Comparison of ENCODE assay signal across 1 cellular context in the genomic region with DNA sequence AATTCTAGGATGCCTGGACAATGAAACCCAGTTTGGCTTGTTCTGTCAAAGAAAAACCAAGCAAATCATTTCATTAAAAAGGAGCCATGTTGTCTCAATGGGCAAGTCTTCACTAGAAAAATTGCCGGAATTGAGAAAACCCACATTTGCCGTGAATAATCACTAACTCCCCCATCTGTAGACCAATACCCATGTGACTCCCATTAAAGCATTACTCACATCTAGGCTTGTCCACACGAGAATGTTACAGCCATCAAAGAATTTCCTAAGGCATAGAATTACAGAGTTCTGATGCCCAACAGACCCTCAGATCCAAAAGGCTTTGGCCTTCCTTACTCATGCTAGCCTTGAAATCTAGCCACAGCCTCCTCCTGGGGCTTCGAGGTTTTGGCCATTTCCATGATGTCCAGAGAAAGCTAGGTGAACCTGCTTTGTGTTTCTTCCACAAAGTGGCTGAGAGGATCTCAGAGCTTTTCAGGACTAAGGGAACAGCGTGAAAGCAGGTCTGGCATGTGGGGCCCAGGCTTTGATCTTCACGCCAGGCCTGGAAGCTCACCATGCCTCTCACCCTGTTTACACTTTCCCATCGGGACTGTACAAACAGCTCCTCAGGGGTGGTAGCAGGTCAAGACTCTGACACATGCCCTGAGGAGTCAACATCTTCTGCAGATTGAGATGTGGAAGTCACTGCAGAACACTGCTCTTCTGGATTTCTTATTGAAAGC.
TF ChIP-seq lines count a peak whose summit lies in the region.

No MANE protein-coding gene starts in this region.

TF ChIP-seq in HepG2, 621 proteins besides CTCF, POLR2A, EP300 and RAD21 (continued from another document):
- TF ChIP-seq ZNF691 (CRISPR knock-in tag; IDR thresholded peaks at IDR 0.05; ENCODE audit: borderline replicate concordance, low read depth) (peak; percentile 24; the same call in 1 of the 2 replicates), RXRB (CRISPR knock-in tag; IDR thresholded peaks at IDR 0.05; ENCODE audit: borderline replicate concordance) (peak; percentile 56; the same call in 1 of the 2 replicates), ARID5B (CRISPR knock-in tag; IDR thresholded peaks at IDR 0.05) (0 out of 2 replicates have a peak, but pooled peaks have one; percentile 23), MZF1 (CRISPR knock-in tag; IDR thresholded peaks at IDR 0.05; ENCODE audit: borderline replicate concordance) (no peak), THRA (CRISPR knock-in tag; IDR thresholded peaks at IDR 0.05; ENCODE audit: borderline replicate concordance) (peak; percentile 67; the same call in 1 of the 2 replicates), ZNF777 (CRISPR knock-in tag; IDR thresholded peaks at IDR 0.05) (no peak), ZNF230 (CRISPR knock-in tag; IDR thresholded peaks at IDR 0.05) (no peak), ATF5 (CRISPR knock-in tag; IDR thresholded peaks at IDR 0.05; ENCODE audit: low read depth) (0 out of 2 replicates have a peak, but pooled peaks have one; percentile 67), MAFF (IDR thresholded peaks at IDR 0.05; ENCODE audit: low read depth, low read length) (no peak), KDM2A (CRISPR knock-in tag; IDR thresholded peaks at IDR 0.05; ENCODE audit: borderline replicate concordance, low read depth) (0 out of 2 replicates have a peak, but pooled peaks have one; percentile 28), FOXO1 (CRISPR knock-in tag; IDR thresholded peaks at IDR 0.05) (peak; percentile 56), FOXP1 (IDR thresholded peaks at IDR 0.05) (no peak), FOXP1 (CRISPR knock-in tag; IDR thresholded peaks at IDR 0.05) (peak; percentile 36; the same call in 1 of the 2 replicates), KLF16 (CRISPR knock-in tag; IDR thresholded peaks at IDR 0.05) (0 out of 4 replicates have a peak, but pooled peaks of 1 of the 2 experiments have one; percentile 32), ZFX (CRISPR knock-in tag; IDR thresholded peaks at IDR 0.05; ENCODE audit: low read depth) (0 out of 2 replicates have a peak, but pooled peaks have one; percentile 26), GATAD2A (CRISPR knock-in tag; IDR thresholded peaks at IDR 0.05) (0 out of 2 replicates have a peak, but pooled peaks have one; percentile 22), RXRA (CRISPR knock-in tag; IDR thresholded peaks at IDR 0.05) (peak; percentile 47; the same call in 1 of the 2 replicates), ZNF652 (CRISPR knock-in tag; IDR thresholded peaks at IDR 0.05; ENCODE audit: borderline replicate concordance, low read depth) (no peak)
- TF ChIP-seq, protein P1, sequence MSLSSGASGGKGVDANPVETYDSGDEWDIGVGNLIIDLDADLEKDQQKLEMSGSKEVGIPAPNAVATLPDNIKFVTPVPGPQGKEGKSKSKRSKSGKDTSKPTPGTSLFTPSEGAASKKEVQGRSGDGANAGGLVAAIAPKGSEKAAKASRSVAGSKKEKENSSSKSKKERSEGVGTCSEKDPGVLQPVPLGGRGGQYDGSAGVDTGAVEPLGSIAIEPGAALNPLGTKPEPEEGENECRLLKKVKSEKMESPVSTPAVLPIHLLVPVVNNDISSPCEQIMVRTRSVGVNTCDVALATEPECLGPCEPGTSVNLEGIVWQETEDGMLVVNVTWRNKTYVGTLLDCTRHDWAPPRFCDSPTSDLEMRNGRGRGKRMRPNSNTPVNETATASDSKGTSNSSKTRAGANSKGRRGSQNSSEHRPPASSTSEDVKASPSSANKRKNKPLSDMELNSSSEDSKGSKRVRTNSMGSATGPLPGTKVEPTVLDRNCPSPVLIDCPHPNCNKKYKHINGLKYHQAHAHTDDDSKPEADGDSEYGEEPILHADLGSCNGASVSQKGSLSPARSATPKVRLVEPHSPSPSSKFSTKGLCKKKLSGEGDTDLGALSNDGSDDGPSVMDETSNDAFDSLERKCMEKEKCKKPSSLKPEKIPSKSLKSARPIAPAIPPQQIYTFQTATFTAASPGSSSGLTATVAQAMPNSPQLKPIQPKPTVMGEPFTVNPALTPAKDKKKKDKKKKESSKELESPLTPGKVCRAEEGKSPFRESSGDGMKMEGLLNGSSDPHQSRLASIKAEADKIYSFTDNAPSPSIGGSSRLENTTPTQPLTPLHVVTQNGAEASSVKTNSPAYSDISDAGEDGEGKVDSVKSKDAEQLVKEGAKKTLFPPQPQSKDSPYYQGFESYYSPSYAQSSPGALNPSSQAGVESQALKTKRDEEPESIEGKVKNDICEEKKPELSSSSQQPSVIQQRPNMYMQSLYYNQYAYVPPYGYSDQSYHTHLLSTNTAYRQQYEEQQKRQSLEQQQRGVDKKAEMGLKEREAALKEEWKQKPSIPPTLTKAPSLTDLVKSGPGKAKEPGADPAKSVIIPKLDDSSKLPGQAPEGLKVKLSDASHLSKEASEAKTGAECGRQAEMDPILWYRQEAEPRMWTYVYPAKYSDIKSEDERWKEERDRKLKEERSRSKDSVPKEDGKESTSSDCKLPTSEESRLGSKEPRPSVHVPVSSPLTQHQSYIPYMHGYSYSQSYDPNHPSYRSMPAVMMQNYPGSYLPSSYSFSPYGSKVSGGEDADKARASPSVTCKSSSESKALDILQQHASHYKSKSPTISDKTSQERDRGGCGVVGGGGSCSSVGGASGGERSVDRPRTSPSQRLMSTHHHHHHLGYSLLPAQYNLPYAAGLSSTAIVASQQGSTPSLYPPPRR (CRISPR knock-in tag; IDR thresholded peaks at IDR 0.05; ENCODE audit: borderline replicate concordance): 0 out of 2 replicates have a peak, but pooled peaks have one; percentile 17
TF ChIP-seq in HepG2: peak in this region for 24.
